ENCODE assay signal across 25 cellular contexts in genomic region chr5:74391410-74391809, GRCh38.
"Had no signal": no experiment of that assay in that cellular context is flagged by ENCODE, and none has a peak within 500 bp of the region (broad histone marks: within the 10 kb centered on the region; RNA-seq: fewer than 3 reads in every experiment).

No MANE protein-coding gene starts in this region.

- H3K27me3 ChIP-seq: adrenal gland, ascending aorta, brain microvascular endothelial cell, left lung, right atrium auricular region, thyroid gland, uterus had no signal

- H3K36me3 ChIP-seq: adrenal gland, ascending aorta, brain microvascular endothelial cell, left lung, prostate gland, right atrium auricular region, thyroid gland, uterus had no signal

- H3K9me3 ChIP-seq: adrenal gland, ascending aorta, left lung, prostate gland, right atrium auricular region, thyroid gland, uterus had no signal

- H3K4me1 ChIP-seq: adrenal gland, ascending aorta, left lung, prostate gland, right atrium auricular region, thyroid gland, uterus had no signal

- DNase-seq: activated CD4-positive, alpha-beta T cell treated with anti-CD3 and anti-CD28 coated beads for 4 hours; activated CD4-positive, alpha-beta T cell treated with anti-CD3 and anti-CD28 coated beads, Interleukin-2, amount 50 U/mL, for 48 hours; activated CD4-positive, CD25-positive, alpha-beta regulatory T cell; activated CD8-positive, alpha-beta memory T cell treated with anti-CD3 and anti-CD28 coated beads, Interleukin-2, amount 50 U/mL, for 48 hours; activated naive CD4-positive, alpha-beta T cell; activated T-cell treated with anti-CD3 and anti-CD28 coated beads, Interleukin-2, amount 50 U/mL, for 4 hours; adrenal gland; brain microvascular endothelial cell; central memory CD4-positive, alpha-beta T cell; dermis blood vessel endothelial cell; effector CD8-positive, alpha-beta T cell; foreskin melanocyte; hippocampal formation; kidney glomerular epithelial cell; left lung; stimulated activated CD4-positive, alpha-beta T cell treated with anti-CD3 and anti-CD28 coated beads, Interleukin-4, amount 100 ng/mL, for 24 hours; stimulated activated naive CD8-positive, alpha-beta T cell treated with anti-CD3 and anti-CD28 coated beads, Interleukin-15, Interleukin-2, amounts not matched to agents 100 U/mL and 50 U/mL, for 24 hours; T-helper 9 cell; thyroid gland; uterus had no signal

- H3K4me3 ChIP-seq: adrenal gland, ascending aorta, left lung, lung, prostate gland, right atrium auricular region, thyroid gland, uterus had no signal

- H3K27ac ChIP-seq: adrenal gland, ascending aorta, brain microvascular endothelial cell, left lung, prostate gland, right atrium auricular region, thyroid gland, uterus had no signal

- ATAC-seq: activated T-cell treated with anti-CD3 and anti-CD28 coated beads, Interleukin-2, amount 50 U/mL, for 4 hours; left lung; naive thymus-derived CD8-positive, alpha-beta T cell; stimulated activated naive CD8-positive, alpha-beta T cell treated with anti-CD3 and anti-CD28 coated beads, Interleukin-15, Interleukin-2, amounts not matched to agents 100 U/mL and 50 U/mL, for 24 hours had no signal
